Comparison of ENCODE assay signal across 8 cellular contexts in the genomic region with DNA sequence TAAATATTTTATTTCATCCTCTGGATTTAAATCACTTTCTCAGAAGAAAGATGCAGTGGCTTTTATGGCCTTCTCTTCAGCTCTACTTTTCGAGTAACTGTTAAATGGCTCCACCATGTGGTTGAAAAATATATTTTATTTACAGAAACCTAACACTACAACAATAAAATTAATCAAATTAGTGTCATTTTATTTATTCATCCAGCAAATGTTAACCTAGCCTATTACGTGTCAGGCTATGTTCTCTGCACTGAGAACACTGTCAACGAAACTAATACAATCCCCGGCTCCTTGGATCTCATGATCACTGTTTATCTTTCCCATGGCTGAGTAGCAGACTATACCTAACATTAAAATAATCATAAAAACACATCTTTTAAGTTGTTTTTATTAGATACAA.
DNase-seq lines count a peak whose midpoint lies in the region; ATAC-seq and TF ChIP-seq lines count a peak whose summit lies in the region.

No MANE protein-coding gene starts in this region.

- TF ChIP-seq CTCF in OCI-LY7 (conservative IDR thresholded peaks at IDR 0.05; ENCODE audit: low read length) = peak; percentile 91
- TF ChIP-seq CTCF in fibroblast of mammary gland (conservative IDR thresholded peaks at IDR 0.05; ENCODE audit: control insufficient read depth, insufficient read depth, low read depth, low read length) = peak; percentile 35
- TF ChIP-seq CTCF in testis (IDR thresholded peaks at IDR 0.05) = peak; percentile 24 to 48 (median 25)
- TF ChIP-seq CTCF in mucosa of descending colon (IDR thresholded peaks at IDR 0.05) = no peak

- CTCF ChIA-PET in OCI-LY7 (lab: Charles Lee; ENCODE audit: unreplicated experiment) = interaction anchor here (1.0 to 1.4 kb wide), 3 partner anchors 10 to 350 kb away, joined by 3 read pairs; no protein-coding TSS in a partner anchor

- no peaks in the 10 kb centered on the region for H4K20me1 ChIP-seq in OCI-LY7 (ENCODE audit: insufficient read depth, low read length)

- no peaks in the 10 kb centered on the region for H3K27me3 ChIP-seq in testis

- no peak overlapping the region for H3K4me2 ChIP-seq in OCI-LY7 (ENCODE audit: low read length)

- no TSS peak for BruUV-seq in OCI-LY7 (replicated peaks; lab: Mats Ljungman, UMichigan)

- intact Hi-C loops in OCI-LY7 (cut with micrococcal nuclease; ENCODE audit: unreplicated experiment) (loop anchor here (2.0 to 5.0 kb wide), 3 partner anchors 166 to 334 kb away; no protein-coding TSS in a partner anchor), testis (cut with DNase I; ENCODE audit: low total_unique reads) (no loop called here), mucosa of descending colon (cut with DNase I, micrococcal nuclease) (no loop called here)

- POLR2A ChIA-PET in OCI-LY7 (lab: Charles Lee) = interaction anchor here (0.6 to 1.2 kb wide), 4 partner anchors 10 to 1524 kb away, joined by 3 to 4 read pairs (median 3); no protein-coding TSS in a partner anchor

- peak overlapping the region; percentile 9; the same call in 1 of the 2 replicates for H2AFZ ChIP-seq in OCI-LY7 (ENCODE audit: low read length)

- DNase-seq in NCI-H2171 treated with DMSO at 0.1 percent for 48 hours (lab: John Stamatoyannopoulos, UW) = peak; percentile 19
- no peak for DNase-seq in NCI-H2171 (lab: John Stamatoyannopoulos, UW)
- DNase-seq in OCI-LY7 (ENCODE audit: low spot score) = peak; percentile 64
- peak; percentile 51 for DNase-seq in fibroblast of mammary gland (ENCODE audit: low read depth)
- DNase-seq in testis = no peak
- DNase-seq in mucosa of descending colon = no peak

- H3K27ac ChIP-seq in OCI-LY7 (ENCODE audit: low read depth, low read length, poor library complexity, severe bottlenecking) (no peak overlapping the region), testis (no peak overlapping the region)

- ATAC-seq in HG03045 (IDR thresholded peaks at IDR 0.05; ENCODE audit: unreplicated experiment) (peak; percentile 52), GM18511 (IDR thresholded peaks at IDR 0.05; ENCODE audit: unreplicated experiment) (no peak), mucosa of descending colon (no peak)

- no peaks in the 10 kb centered on the region for H3K9me2 ChIP-seq in OCI-LY7 (ENCODE audit: insufficient read depth, low read length)

- no peaks in the 10 kb centered on the region for H3K36me3 ChIP-seq in OCI-LY7 (ENCODE audit: insufficient read depth, low read length)
- H3K36me3 ChIP-seq in testis (ENCODE audit: low read depth, missing control alignments) = no peaks in the 10 kb centered on the region
- no peaks in the 10 kb centered on the region for H3K36me3 ChIP-seq in mucosa of descending colon (ENCODE audit: low read depth)

- 37 to 38% methylated on average over 4 of the region's 4 CpGs for WGBS in testis, 2 donors

- no peaks in the 10 kb centered on the region for H3K9me3 ChIP-seq in OCI-LY7 (ENCODE audit: low read length)
- no peaks in the 10 kb centered on the region for H3K9me3 ChIP-seq in testis
- H3K9me3 ChIP-seq in mucosa of descending colon = no peaks in the 10 kb centered on the region

- no peak for TF ChIP-seq POLR2A in testis (IDR thresholded peaks at IDR 0.05)

- H3K4me3 ChIP-seq in OCI-LY7 (ENCODE audit: low read depth, low read length, poor library complexity, severe bottlenecking) = no peak overlapping the region
- no peak overlapping the region for H3K4me3 ChIP-seq in fibroblast of mammary gland (ENCODE audit: control insufficient read depth, low read depth, low read length)
- H3K4me3 ChIP-seq in testis = no peak overlapping the region
- no peak overlapping the region for H3K4me3 ChIP-seq in mucosa of descending colon

- H3K4me1 ChIP-seq in OCI-LY7 (ENCODE audit: insufficient read depth, low read length, poor library complexity, severe bottlenecking) (no peaks in the 10 kb centered on the region), testis (no peaks in the 10 kb centered on the region), mucosa of descending colon (ENCODE audit: low read depth) (no peaks in the 10 kb centered on the region)

- H3K79me2 ChIP-seq in OCI-LY7 (ENCODE audit: insufficient read depth, low read depth, low read length) = no peaks in the 10 kb centered on the region

Comparison
In these comparisons a context has a peak if more than half of its experiments do, and no peak if none do; other contexts are left out.
1. DNase-seq: peak in NCI-H2171 treated with DMSO at 0.1 percent for 48 hours (single experiment), OCI-LY7 (single experiment) and fibroblast of mammary gland (single experiment); none in NCI-H2171 (single experiment), testis (single experiment) and mucosa of descending colon (0 of 3).